In the genomic region with DNA sequence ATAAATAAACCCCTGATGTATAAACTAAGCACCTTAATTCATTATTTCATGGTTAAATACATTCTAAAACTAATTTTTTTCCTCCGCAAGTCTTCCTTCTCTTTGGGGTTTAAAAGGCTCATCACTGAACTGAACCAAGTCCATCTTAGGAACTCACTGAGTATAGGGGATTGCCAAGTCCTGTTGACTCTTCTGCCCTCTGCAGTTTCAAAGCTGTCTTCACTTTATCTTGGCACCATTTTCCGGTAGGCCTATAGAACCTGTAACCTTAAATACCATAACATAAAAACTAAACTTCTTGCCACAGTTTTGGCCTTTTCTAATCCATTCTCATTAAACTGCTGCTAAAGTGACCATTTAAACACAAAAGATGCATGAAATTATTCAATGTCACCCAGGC, we compare ENCODE assay signal across 8 cellular contexts.
DNase-seq lines count a peak whose midpoint lies in the region; ATAC-seq, FAIRE-seq and TF ChIP-seq lines count a peak whose summit lies in the region.

No MANE protein-coding gene starts in this region.

- 49 to 52% methylated on average over 2 of the region's 2 CpGs for WGBS in pancreas, 2 donors

- intact Hi-C loops in colonic mucosa (cut with DNase I), result loop anchor here (10.0 kb wide), 1 partner anchor 416 kb away; no protein-coding TSS in a partner anchor
- intact Hi-C loops in pancreas (cut with DNase I), result no loop called here

- H3K4me3 ChIP-seq in colonic mucosa (no peak overlapping the region), pancreas (no peak overlapping the region)

- H3K9ac ChIP-seq in colonic mucosa (ENCODE audit: low read depth in 2 of 2, low read length in 2 of 2), result no peak overlapping the region

- FAIRE-seq in D721Med (lab: Jason Lieb, UNC) (no peak), pancreas (lab: Jason Lieb, UNC) (no peak)

- H3K9me3 ChIP-seq in colonic mucosa, result no peaks in the 10 kb centered on the region
- H3K9me3 ChIP-seq in pancreas, result no peaks in the 10 kb centered on the region

- H3K4me1 ChIP-seq in colonic mucosa (no peaks in the 10 kb centered on the region), pancreas (no peaks in the 10 kb centered on the region)

- H3K27me3 ChIP-seq in colonic mucosa (no peaks in the 10 kb centered on the region), pancreas (no peaks in the 10 kb centered on the region)

- H3K36me3 ChIP-seq in colonic mucosa (no peaks in the 10 kb centered on the region), pancreas (no peaks in the 10 kb centered on the region)

- H3K27ac ChIP-seq in colonic mucosa, result no peak overlapping the region
- no peak overlapping the region for H3K27ac ChIP-seq in pancreas

- DNase-seq in D721Med (ENCODE audit: insufficient read length, low spot score) (no peak), NCI-H748 treated with DMSO at 0.1 percent for 48 hours (lab: John Stamatoyannopoulos, UW) (peak; percentile 36), colonic mucosa (no peak), pancreas (peak in 1 of 6 donors; percentile 15), NCI-H2196 treated with DMSO at 0.1 percent for 48 hours (lab: John Stamatoyannopoulos, UW; ENCODE audit: unreplicated experiment) (no peak)
- no peak for DNase-seq in effector CD8-positive, alpha-beta T cell (lab: John Stamatoyannopoulos, UW)

- ATAC-seq in GM19455 (IDR thresholded peaks at IDR 0.05; ENCODE audit: unreplicated experiment) (peak; percentile 57), pancreas (peak; percentile 88 to 97 (median 90)), HG03571 (IDR thresholded peaks at IDR 0.05; ENCODE audit: unreplicated experiment) (no peak)

- TF ChIP-seq CTCF in D721Med (IDR thresholded peaks at IDR 0.05; ENCODE audit: insufficient read depth, missing control alignments) (peak; percentile 42), colonic mucosa (IDR thresholded peaks at IDR 0.05) (peak; percentile 21), pancreas (IDR thresholded peaks at IDR 0.05) (peak in 2 of 4 donors; percentile 17 to 26)
